In genomic region chrX:40628506-40628905, GRCh38 we compare ENCODE assay signal across 22 cellular contexts. TPM values are rescaled to one million over a fixed set of nuclear protein-coding genes. Genes with fewer than 3 reads are reported as not detected.
A peak's percentile ranks its signal among the peaks of the same experiment; 100 is the strongest.
DNase-seq lines count a peak whose midpoint lies in the region; ATAC-seq and TF ChIP-seq lines count a peak whose summit lies in the region.
"Had no signal": no experiment of that assay in that cellular context is flagged by ENCODE, and none has a peak within 500 bp of the region (broad histone marks: within the 10 kb centered on the region; RNA-seq: fewer than 3 reads in every experiment).

No MANE protein-coding gene starts in this region.

- no peak overlapping the region for H3K4me2 ChIP-seq in mammary epithelial cell (ENCODE audit: insufficient read depth, low read depth, low read length)

- no peak for TF ChIP-seq POLR2A in suprapubic skin (IDR thresholded peaks at IDR 0.05)

- peaks cover 13% of the 10 kb centered on the region for H3K36me3 Mint-ChIP-seq in natural killer cell treated with Interleukin-12 subunit alpha and Interleukin-12 subunit beta and Interleukin-15 and Interleukin-18, amount 100 ng/mL, for 72 hours
- H3K36me3 Mint-ChIP-seq in natural killer cell: peaks cover 8% of the 10 kb centered on the region

- intact Hi-C loops in natural killer cell (cut with micrococcal nuclease): no loop called here
- intact Hi-C loops in mammary epithelial cell (cut with micrococcal nuclease): no loop called here

- CTCF ChIA-PET in mammary epithelial cell (lab: Charles Lee; ENCODE audit: low non-redundant PET): no interaction called here

- H3K9me3 ChIP-seq in neutrophil: no peaks in the 10 kb centered on the region
- no peaks in the 10 kb centered on the region for H3K9me3 ChIP-seq in suprapubic skin
- H3K9me3 ChIP-seq in mammary epithelial cell (replicated peaks; ENCODE audit: insufficient read depth, low read length): no peaks in the 10 kb centered on the region
- H3K9me3 ChIP-seq: BE2C had no signal

- H3K9ac ChIP-seq in mammary epithelial cell (ENCODE audit: insufficient read depth, low read length): no peak overlapping the region

- no peaks in the 10 kb centered on the region for H3K9me3 Mint-ChIP-seq in natural killer cell treated with Interleukin-12 subunit alpha and Interleukin-12 subunit beta and Interleukin-15 and Interleukin-18, amount 100 ng/mL, for 72 hours
- no peaks in the 10 kb centered on the region for H3K9me3 Mint-ChIP-seq in natural killer cell
- H3K9me3 Mint-ChIP-seq: CD4-positive, alpha-beta T cell had no signal

- H2AFZ ChIP-seq in mammary epithelial cell (ENCODE audit: low read depth, low read length): no peak overlapping the region

- no peak overlapping the region for H3K4me3 Mint-ChIP-seq in natural killer cell treated with Interleukin-12 subunit alpha and Interleukin-12 subunit beta and Interleukin-15 and Interleukin-18, amount 100 ng/mL, for 72 hours
- H3K4me3 Mint-ChIP-seq in natural killer cell: no peak overlapping the region
- H3K4me3 Mint-ChIP-seq: CD4-positive, alpha-beta T cell had no signal

- BruUV-seq in mammary epithelial cell (replicated peaks; lab: Mats Ljungman, UMichigan): no TSS peak

- WGBS in suprapubic skin: 94% methylated on average over 5 of the region's 5 CpGs
- WGBS in mammary epithelial cell (ENCODE audit: low coverage, missing lambda C conversion rate): 100% methylated on average over 5 of the region's 5 CpGs

- peak overlapping the region; percentile 21 to 66 for H3K27ac Mint-ChIP-seq in natural killer cell treated with Interleukin-12 subunit alpha and Interleukin-12 subunit beta and Interleukin-15 and Interleukin-18, amount 100 ng/mL, for 72 hours
- no peak overlapping the region for H3K27ac Mint-ChIP-seq in natural killer cell
- H3K27ac Mint-ChIP-seq: CD4-positive, alpha-beta T cell had no signal

- no peaks in the 10 kb centered on the region for H3K79me2 ChIP-seq in mammary epithelial cell (ENCODE audit: insufficient read depth, low read length)

- H3K4me3 ChIP-seq in choroid plexus epithelial cell (ENCODE audit: low read depth, low read length) (no peak overlapping the region), neutrophil (ENCODE audit: low read depth in 1 of 2, low read length in 1 of 2) (no peak overlapping the region), suprapubic skin (no peak overlapping the region), mammary epithelial cell (replicated peaks in 1 of 3; ENCODE audit: insufficient read depth in 1 of 3, low read depth in 2 of 3, low read length in 3 of 3) (no peak overlapping the region)

- dilution Hi-C loops in mammary epithelial cell (cut with HindIII; ENCODE audit: low sequenced_read_pairs): no loop called here

- H4K20me1 ChIP-seq in mammary epithelial cell (ENCODE audit: insufficient read depth, low read length): no peaks in the 10 kb centered on the region

- H3K4me1 ChIP-seq in neutrophil (ENCODE audit: control insufficient read depth in 1 of 2, insufficient read depth in 1 of 2, low read depth in 1 of 2, low read length in 1 of 2) (peaks cover 0 to 3% of the 10 kb centered on the region in 2 experiments), suprapubic skin (no peaks in the 10 kb centered on the region), mammary epithelial cell (ENCODE audit: insufficient read depth, low read length) (no peaks in the 10 kb centered on the region)
- H3K4me1 ChIP-seq: BE2C had no signal

- no peak for TF ChIP-seq EP300 in suprapubic skin (IDR thresholded peaks at IDR 0.05)

- H3K36me3 ChIP-seq in neutrophil: peaks cover 67% of the 10 kb centered on the region
- peaks cover 46% of the 10 kb centered on the region for H3K36me3 ChIP-seq in suprapubic skin
- peaks cover 5% of the 10 kb centered on the region for H3K36me3 ChIP-seq in mammary epithelial cell (ENCODE audit: insufficient read depth, low read length)

- no peak for TF ChIP-seq CTCF in natural killer cell (IDR thresholded peaks at IDR 0.05)
- TF ChIP-seq CTCF in choroid plexus epithelial cell (conservative IDR thresholded peaks at IDR 0.05; ENCODE audit: low read depth, low read length): no peak
- no peak for TF ChIP-seq CTCF in neutrophil (IDR thresholded peaks at IDR 0.05)
- TF ChIP-seq CTCF in suprapubic skin (IDR thresholded peaks at IDR 0.05): no peak
- TF ChIP-seq CTCF in mammary epithelial cell (conservative IDR thresholded peaks at IDR 0.05 in 1 of 2, IDR thresholded peaks at IDR 0.05 in 1 of 2; ENCODE audit: extremely low read depth in 1 of 2, insufficient read depth in 1 of 2, low read depth in 1 of 2, low read length in 2 of 2): no peak

- ATAC-seq in natural killer cell treated with Interleukin-12 subunit alpha and Interleukin-12 subunit beta and Interleukin-15 and Interleukin-18, amount 100 ng/mL, for 72 hours: no peak
- ATAC-seq in natural killer cell: no peak
- ATAC-seq: Right ventricle myocardium inferior had no signal

- no peaks in the 10 kb centered on the region for H3K27me3 Mint-ChIP-seq in natural killer cell treated with Interleukin-12 subunit alpha and Interleukin-12 subunit beta and Interleukin-15 and Interleukin-18, amount 100 ng/mL, for 72 hours
- no peaks in the 10 kb centered on the region for H3K27me3 Mint-ChIP-seq in natural killer cell (ENCODE audit: low read depth in 2 of 2)
- H3K27me3 Mint-ChIP-seq: CD4-positive, alpha-beta T cell had no signal

- DNase-seq in natural killer cell treated with Interleukin-12 subunit alpha and Interleukin-12 subunit beta and Interleukin-15 and Interleukin-18, amount 100 ng/mL, for 72 hours (ENCODE audit: low spot score): no peak
- DNase-seq in natural killer cell (no peak), MV-4-11 (lab: John Stamatoyannopoulos, UW) (peak; percentile 38), choroid plexus epithelial cell (ENCODE audit: low read depth) (peak; percentile 10), suprapubic skin (ENCODE audit: low spot score in 2 of 2) (no peak), NCI-H1105 (lab: John Stamatoyannopoulos, UW) (no peak), mammary epithelial cell (no peak)
- DNase-seq: BE2C; CD4-positive, alpha-beta T cell; DMS153; GDM1; GOT3; KBM-7; NCI-H1092; NCI-H146; NCI-H2081 treated with DMSO at 0.1 percent for 48 hours had no signal

- in situ Hi-C loops in mammary epithelial cell (cut with MboI; ENCODE audit: low sequenced_read_pairs in 2 of 2): no loop called here

- H3K27me3 ChIP-seq in neutrophil: no peaks in the 10 kb centered on the region
- H3K27me3 ChIP-seq in suprapubic skin: no peaks in the 10 kb centered on the region
- no peaks in the 10 kb centered on the region for H3K27me3 ChIP-seq in mammary epithelial cell (ENCODE audit: insufficient read depth, low read length)
- H3K27me3 ChIP-seq: BE2C had no signal

- H3K27ac ChIP-seq in neutrophil (peak overlapping the region; percentile 31), suprapubic skin (no peak overlapping the region), mammary epithelial cell (ENCODE audit: insufficient read depth, low read depth, low read length) (no peak overlapping the region)

- peaks cover 13 to 21% of the 10 kb centered on the region in 2 donors for H3K4me1 Mint-ChIP-seq in natural killer cell treated with Interleukin-12 subunit alpha and Interleukin-12 subunit beta and Interleukin-15 and Interleukin-18, amount 100 ng/mL, for 72 hours (ENCODE audit: low read depth in 2 of 2)
- peaks cover 5 to 14% of the 10 kb centered on the region in 2 donors for H3K4me1 Mint-ChIP-seq in natural killer cell

RNA-seq across cellular contexts. Expression of gene MPC1L, which starts 5.3 kb away (rescaled TPM):
- not detected for total RNA-seq in natural killer cell treated with Interleukin-12 subunit alpha and Interleukin-12 subunit beta and Interleukin-15 and Interleukin-18, amount 100 ng/mL, for 72 hours
- total RNA-seq in natural killer cell (not detected), suprapubic skin (not detected), mammary epithelial cell (not detected)
- polyA plus RNA-seq in mammary epithelial cell: not detected
- polyA minus RNA-seq in mammary epithelial cell: not detected
- total RNA-seq: CD4-positive, alpha-beta T cell; Daoy; NCI-H460; OCI-LY7; Right ventricle myocardium inferior; SK-MEL-5 had no signal

RNA-seq across cellular contexts. Expression of gene CXorf38, which starts 18.9 kb away (rescaled TPM):
- 10 to 100 TPM; 20.3 to 26.0 TPM for total RNA-seq in natural killer cell treated with Interleukin-12 subunit alpha and Interleukin-12 subunit beta and Interleukin-15 and Interleukin-18, amount 100 ng/mL, for 72 hours
- total RNA-seq in natural killer cell (10 to 100 TPM; 27.5 to 46.1 (median 30.9) TPM), suprapubic skin (10 to 100 TPM in 3 of 4 donors, 1 to 10 TPM in 1; 9.8 to 15.6 (median 12.1) TPM), mammary epithelial cell (10 to 100 TPM; 18.0 to 19.8 TPM)
- polyA plus RNA-seq in mammary epithelial cell: 9.2 TPM
- polyA minus RNA-seq in mammary epithelial cell: 4.4 TPM

RNA-seq across cellular contexts. Expression of gene ATP6AP2, which starts 47.7 kb away (rescaled TPM):
- 10 to 100 TPM; 49.5 to 80.0 TPM for total RNA-seq in natural killer cell treated with Interleukin-12 subunit alpha and Interleukin-12 subunit beta and Interleukin-15 and Interleukin-18, amount 100 ng/mL, for 72 hours
- total RNA-seq in natural killer cell: 100 to 1,000 TPM in 1 of 3 donors, 10 to 100 TPM in 2; 94.3 to 102 (median 99.9) TPM
- total RNA-seq in suprapubic skin: 100 to 1,000 TPM in 2 of 4 donors, 10 to 100 TPM in 2; 76.8 to 112 (median 99.0) TPM
- total RNA-seq in mammary epithelial cell: 100 to 1,000 TPM in 1 of 2 donors, 10 to 100 TPM in 1; 99.4 to 154 TPM
- 145 TPM for polyA plus RNA-seq in mammary epithelial cell
- 63.8 TPM for polyA minus RNA-seq in mammary epithelial cell

Comparison
In these comparisons a context has a peak if more than half of its experiments do, and no peak if none do; other contexts are left out.
1. H3K27ac Mint-ChIP-seq: peak in natural killer cell treated with Interleukin-12 subunit alpha and Interleukin-12 subunit beta and Interleukin-15 and Interleukin-18, amount 100 ng/mL, for 72 hours (2 of 2); none in natural killer cell (0 of 2).
2. DNase-seq: peak in MV-4-11 (single experiment) and choroid plexus epithelial cell (single experiment); none in natural killer cell treated with Interleukin-12 subunit alpha and Interleukin-12 subunit beta and Interleukin-15 and Interleukin-18, amount 100 ng/mL, for 72 hours (single experiment), natural killer cell (single experiment), suprapubic skin (0 of 2), NCI-H1105 (single experiment) and mammary epithelial cell (single experiment).